22 cellular contexts compared by ENCODE assay signal in the genomic region with DNA sequence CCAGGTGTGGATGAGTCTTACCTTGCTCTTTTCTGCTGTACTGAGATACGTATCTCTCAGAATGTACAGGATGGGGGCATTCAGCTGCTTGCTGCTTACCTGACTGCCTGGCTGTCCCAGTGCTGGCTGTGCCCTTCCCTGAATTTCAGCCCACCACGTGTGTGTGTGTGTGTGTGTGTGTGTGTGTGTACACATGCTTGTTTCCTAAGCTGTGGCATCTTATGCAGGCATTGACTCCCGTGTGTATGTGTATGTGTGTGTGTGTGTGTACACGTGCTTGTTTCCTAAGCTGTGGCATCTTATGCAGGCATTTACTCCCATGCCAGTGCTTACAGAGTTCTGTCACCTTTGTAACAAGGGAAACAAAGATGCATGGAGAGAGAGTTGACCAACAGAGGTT.
DNase-seq lines count a peak whose midpoint lies in the region; ATAC-seq, FAIRE-seq and TF ChIP-seq lines count a peak whose summit lies in the region.
"Had no signal": no experiment of that assay in that cellular context is flagged by ENCODE, and none has a peak within 500 bp of the region (broad histone marks: within the 10 kb centered on the region; RNA-seq: fewer than 3 reads in every experiment).

No MANE protein-coding gene starts in this region.

- no peak overlapping the region for H3K18ac ChIP-seq in neuronal stem cell (ENCODE audit: low read length)

- peak overlapping the region; percentile 56 for H4K8ac ChIP-seq in neuronal stem cell (ENCODE audit: low read depth, low read length)

- TF ChIP-seq POLR2A in stomach (IDR thresholded peaks at IDR 0.05) (no peak), body of pancreas (IDR thresholded peaks at IDR 0.05) (no peak)

- H2BK12ac ChIP-seq in neuronal stem cell (ENCODE audit: low read length), result no peak overlapping the region

- H3K27ac ChIP-seq in endodermal cell (ENCODE audit: low read depth, low read length) (no peak overlapping the region), neuronal stem cell (replicated peaks; ENCODE audit: low read length) (no peak overlapping the region), stomach (no peak overlapping the region), small intestine (ENCODE audit: low read depth in 1 of 2, low read length in 1 of 2) (no peak overlapping the region), body of pancreas (no peak overlapping the region)
- H3K27ac ChIP-seq: BLaER1, C4-2B had no signal

- TF ChIP-seq EP300 in stomach (IDR thresholded peaks at IDR 0.05), result no peak

- H2BK5ac ChIP-seq in neuronal stem cell (ENCODE audit: low read length), result no peak overlapping the region

- H2AFZ ChIP-seq in neuronal stem cell (ENCODE audit: low read length), result no peak overlapping the region
- H2AFZ ChIP-seq: GM23338 had no signal

- H3K9ac ChIP-seq in endodermal cell (ENCODE audit: extremely low read depth, low read length, poor library complexity, severe bottlenecking), result no peak overlapping the region
- H3K9ac ChIP-seq in neuronal stem cell (ENCODE audit: low read depth, low read length, poor library complexity), result peak overlapping the region; percentile 57
- H3K9ac ChIP-seq: BLaER1 had no signal

- H3K4me2 ChIP-seq in neuronal stem cell (ENCODE audit: insufficient read depth, low read length, poor library complexity, severe bottlenecking), result no peak overlapping the region
- H3K4me2 ChIP-seq: BLaER1, GM23338 had no signal

- no peak overlapping the region for H2BK120ac ChIP-seq in neuronal stem cell (ENCODE audit: low read depth, low read length)

- peaks cover 5% of the 10 kb centered on the region for H3K36me3 ChIP-seq in endodermal cell (ENCODE audit: control insufficient read depth, insufficient read depth, low read length)
- H3K36me3 ChIP-seq in neuronal stem cell (replicated peaks in 1 of 2; ENCODE audit: control insufficient read depth in 2 of 2, insufficient read depth in 2 of 2, low read length in 2 of 2), result no peaks in the 10 kb centered on the region
- peaks cover 0 to 2% (median under 1%) of the 10 kb centered on the region in 4 donors for H3K36me3 ChIP-seq in stomach
- peaks cover 0 to 3% of the 10 kb centered on the region in 2 donors for H3K36me3 ChIP-seq in small intestine (ENCODE audit: control insufficient read depth in 2 of 2, insufficient read depth in 2 of 2, low read length in 2 of 2)
- H3K36me3 ChIP-seq in body of pancreas (replicated peaks in 1 of 2; ENCODE audit: insufficient read depth in 1 of 2, low read depth in 2 of 2), result no peaks in the 10 kb centered on the region
- H3K36me3 ChIP-seq: HAP-1 had no signal

- H3K79me1 ChIP-seq in neuronal stem cell (ENCODE audit: low read depth, low read length), result no peaks in the 10 kb centered on the region

- no peak overlapping the region for H3K4ac ChIP-seq in neuronal stem cell (ENCODE audit: low read length)

- H3K27ac Mint-ChIP-seq in endodermal cell, result peak overlapping the region; percentile 25
- H3K27ac Mint-ChIP-seq in progenitor cell of endocrine pancreas, result peak overlapping the region; percentile 50
- H3K27ac Mint-ChIP-seq: B cell; CD4-positive, CD25-positive, alpha-beta regulatory T cell; CD8-positive, alpha-beta T cell; GM23338; HFFc6 had no signal

- H3K9me3 Mint-ChIP-seq in endodermal cell (peaks cover 18% of the 10 kb centered on the region), progenitor cell of endocrine pancreas (ENCODE audit: low read depth) (peaks cover 10% of the 10 kb centered on the region)
- H3K9me3 Mint-ChIP-seq: HFFc6 had no signal

- peaks cover 24% of the 10 kb centered on the region for H3K4me1 Mint-ChIP-seq in endodermal cell
- peaks cover 44% of the 10 kb centered on the region for H3K4me1 Mint-ChIP-seq in progenitor cell of endocrine pancreas (ENCODE audit: low read depth)
- H3K4me1 Mint-ChIP-seq: GM23338 had no signal

- DNase-seq in endodermal cell (no peak), neuronal stem cell (ENCODE audit: low spot score) (no peak), progenitor cell of endocrine pancreas (ENCODE audit: low spot score, unreplicated experiment) (no peak), stomach (no peak), small intestine (no peak), body of pancreas (no peak)
- DNase-seq: CD4-positive, CD25-positive, alpha-beta regulatory T cell; CD8-positive, alpha-beta T cell; DMS 273 treated with DMSO at 0.1 percent for 48 hours; DMS79; EL; GF-D8; HFFc6 had no signal

- H4K91ac ChIP-seq in neuronal stem cell (ENCODE audit: low read depth, low read length, poor library complexity), result no peak overlapping the region

- no peak for ATAC-seq in body of pancreas
- ATAC-seq: CD8-positive, alpha-beta T cell; GM23338 had no signal

- intact Hi-C loops in stomach (cut with DNase I; ENCODE audit: low total_unique reads), result no loop called here
- intact Hi-C loops in body of pancreas (cut with DNase I), result no loop called here

- H3K4me3 ChIP-seq in endodermal cell (ENCODE audit: low read length) (no peak overlapping the region), neuronal stem cell (ENCODE audit: low read length in 2 of 2) (no peak overlapping the region), stomach (no peak overlapping the region), small intestine (ENCODE audit: low read depth in 1 of 2, low read length in 2 of 2) (no peak overlapping the region), body of pancreas (no peak overlapping the region)
- H3K4me3 ChIP-seq: BLaER1, GM23338, HAP-1 had no signal

- H3K27me3 Mint-ChIP-seq in endodermal cell (ENCODE audit: insufficient read depth), result no peaks in the 10 kb centered on the region
- peaks cover 4% of the 10 kb centered on the region for H3K27me3 Mint-ChIP-seq in progenitor cell of endocrine pancreas
- H3K27me3 Mint-ChIP-seq: CD4-positive, CD25-positive, alpha-beta regulatory T cell had no signal

- WGBS in endodermal cell (ENCODE audit: insufficient coverage in 1 of 2, insufficient read length in 1 of 2), 2 experiments, result 91 to 93% methylated on average over 3 to 4 of the region's 4 CpGs
- WGBS in neuronal stem cell (ENCODE audit: extremely low coverage in 2 of 2, insufficient read length in 2 of 2, insufficient replicate concordance in 1 of 2), 2 donors, result no CpG with 5 or more reads among the region's 4 CpGs
- WGBS in stomach, 5 donors, result 77 to 94% (median 78%) methylated on average over 4 of the region's 4 CpGs
- 73 to 80% (median 74%) methylated on average over 4 of the region's 4 CpGs for WGBS in small intestine, 3 donors
- 72 to 92% methylated on average over 3 to 4 of the region's 4 CpGs for WGBS in body of pancreas, 2 donors

- no peak overlapping the region for H3K14ac ChIP-seq in neuronal stem cell (ENCODE audit: low read length)

- FAIRE-seq in small intestine (lab: Jason Lieb, UNC), result no peak
- FAIRE-seq: D721Med, GM12891, GM18507, H54 had no signal

- no peak overlapping the region for H2BK15ac ChIP-seq in neuronal stem cell (ENCODE audit: low read length)

- H3K36me3 Mint-ChIP-seq in endodermal cell (ENCODE audit: low read depth), result peaks cover 18% of the 10 kb centered on the region
- H3K36me3 Mint-ChIP-seq in progenitor cell of endocrine pancreas (ENCODE audit: insufficient read depth), result peaks cover 13% of the 10 kb centered on the region

- H3K9me3 ChIP-seq in endodermal cell (ENCODE audit: control insufficient read depth, low read length) (peaks cover 27% of the 10 kb centered on the region), neuronal stem cell (replicated peaks in 1 of 2; ENCODE audit: control insufficient read depth in 2 of 2, insufficient read depth in 1 of 2, low read depth in 1 of 2, low read length in 2 of 2) (peaks cover 3 to 13% of the 10 kb centered on the region in 2 donors), stomach (no peaks in the 10 kb centered on the region), small intestine (ENCODE audit: control insufficient read depth, low read depth) (no peaks in the 10 kb centered on the region), body of pancreas (no peaks in the 10 kb centered on the region)
- H3K9me3 ChIP-seq: HAP-1 had no signal

- no peak overlapping the region for H3K23ac ChIP-seq in neuronal stem cell (ENCODE audit: low read depth, low read length, poor library complexity)

- H3K27me3 ChIP-seq in endodermal cell (ENCODE audit: control insufficient read depth, insufficient read depth, low read length, poor library complexity, severe bottlenecking) (no peaks in the 10 kb centered on the region), neuronal stem cell (ENCODE audit: control insufficient read depth in 3 of 3, insufficient read depth in 3 of 3, low read depth in 1 of 3, low read length in 3 of 3) (no peaks in the 10 kb centered on the region), stomach (no peaks in the 10 kb centered on the region), small intestine (ENCODE audit: control insufficient read depth in 2 of 2, insufficient read depth in 2 of 2, low read length in 2 of 2) (no peaks in the 10 kb centered on the region), body of pancreas (no peaks in the 10 kb centered on the region)
- H3K27me3 ChIP-seq: BLaER1 had no signal

- no peak overlapping the region for H2AK5ac ChIP-seq in neuronal stem cell (ENCODE audit: low read depth, low read length)

- TF ChIP-seq CTCF in endodermal cell (conservative IDR thresholded peaks at IDR 0.05) (no peak), progenitor cell of endocrine pancreas (IDR thresholded peaks at IDR 0.05; ENCODE audit: unreplicated experiment) (no peak), stomach (IDR thresholded peaks at IDR 0.05) (no peak), body of pancreas (IDR thresholded peaks at IDR 0.05) (no peak)

- H3K4me3 Mint-ChIP-seq in endodermal cell (no peak overlapping the region), progenitor cell of endocrine pancreas (ENCODE audit: low read depth) (no peak overlapping the region)
- H3K4me3 Mint-ChIP-seq: B cell; CD4-positive, CD25-positive, alpha-beta regulatory T cell; CD8-positive, alpha-beta T cell; GM23338; HFFc6 had no signal

- peaks cover 13% of the 10 kb centered on the region for H3K4me1 ChIP-seq in endodermal cell (ENCODE audit: control insufficient read depth, insufficient read depth, low read length)
- peaks cover 7% of the 10 kb centered on the region in 2 donors for H3K4me1 ChIP-seq in neuronal stem cell (ENCODE audit: control insufficient read depth in 2 of 2, insufficient read depth in 1 of 2, low read depth in 1 of 2, low read length in 2 of 2)
- H3K4me1 ChIP-seq in stomach, result peaks cover 9 to 46% (median 20%) of the 10 kb centered on the region in 4 donors
- peaks cover 0 to 4% of the 10 kb centered on the region in 2 donors for H3K4me1 ChIP-seq in small intestine (ENCODE audit: control insufficient read depth in 2 of 2, insufficient read depth in 1 of 2, low read depth in 1 of 2, low read length in 1 of 2)
- H3K4me1 ChIP-seq in body of pancreas, result peaks cover 10% of the 10 kb centered on the region
